1 cellular context compared by ENCODE assay signal in the genomic region with DNA sequence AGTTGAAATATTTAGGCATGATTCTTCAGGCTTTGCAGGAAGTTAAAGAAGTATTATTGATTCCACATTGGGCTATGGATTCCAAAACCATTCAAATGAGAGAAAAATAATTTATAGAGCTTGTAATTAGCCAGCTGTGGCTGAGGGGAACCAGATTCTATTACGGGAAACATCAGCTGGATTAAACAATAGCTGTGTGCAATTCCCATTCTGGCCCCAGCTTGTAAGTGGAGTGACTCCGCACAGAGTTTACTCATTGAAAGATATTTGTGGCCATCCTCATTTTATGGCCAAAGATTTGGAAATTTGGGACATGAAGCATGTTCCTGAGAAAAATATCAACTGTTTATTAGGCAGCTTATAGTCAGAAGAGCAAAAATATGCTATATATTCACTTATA.
TF ChIP-seq lines count a peak whose summit lies in the region.

No MANE protein-coding gene starts in this region.

TF ChIP-seq in WTC11, 78 proteins besides CTCF, POLR2A, EP300 and RAD21 (continued from another document):
- no peak for TF ChIP-seq CBFB (CRISPR knock-in tag; IDR thresholded peaks at IDR 0.05; ENCODE audit: low read depth)
- TF ChIP-seq, protein P1, sequence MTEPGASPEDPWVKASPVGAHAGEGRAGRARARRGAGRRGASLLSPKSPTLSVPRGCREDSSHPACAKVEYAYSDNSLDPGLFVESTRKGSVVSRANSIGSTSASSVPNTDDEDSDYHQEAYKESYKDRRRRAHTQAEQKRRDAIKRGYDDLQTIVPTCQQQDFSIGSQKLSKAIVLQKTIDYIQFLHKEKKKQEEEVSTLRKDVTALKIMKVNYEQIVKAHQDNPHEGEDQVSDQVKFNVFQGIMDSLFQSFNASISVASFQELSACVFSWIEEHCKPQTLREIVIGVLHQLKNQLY (CRISPR knock-in tag; IDR thresholded peaks at IDR 0.05) = no peak
- TF ChIP-seq NR3C1 (CRISPR knock-in tag; conservative IDR thresholded peaks at IDR 0.05; ENCODE audit: low read depth) = no peak
- no peak for TF ChIP-seq ZNF416 (CRISPR knock-in tag; IDR thresholded peaks at IDR 0.05)
- no peak for TF ChIP-seq KAT7 (CRISPR knock-in tag; IDR thresholded peaks at IDR 0.05; ENCODE audit: borderline replicate concordance)
